2 cellular contexts compared by ENCODE assay signal in the genomic region with DNA sequence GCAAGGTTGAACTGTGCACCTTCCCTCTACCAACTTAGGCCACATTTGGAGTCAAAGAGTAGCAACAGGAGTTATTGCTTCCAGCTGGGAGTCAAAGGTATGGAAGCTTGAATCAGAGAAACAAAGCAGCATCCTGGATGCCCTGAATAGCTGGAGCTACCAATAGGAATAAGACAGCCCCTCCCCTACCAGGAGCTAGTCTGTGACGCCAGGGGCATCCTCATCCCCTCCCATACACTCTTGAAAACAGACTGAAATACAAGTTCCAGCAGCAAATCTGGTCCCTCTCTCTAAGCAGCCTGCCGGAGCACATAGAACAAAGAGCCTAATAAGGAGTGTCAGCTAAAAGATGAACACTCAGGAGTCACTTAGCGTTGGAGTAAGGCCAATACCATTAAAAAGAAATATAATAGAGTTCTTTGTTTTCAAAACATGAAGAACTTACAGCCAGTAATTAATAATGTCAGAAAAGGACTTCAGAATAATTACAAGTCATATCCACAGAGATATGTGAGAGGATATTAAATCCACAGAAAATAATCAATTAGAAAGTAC.
TF ChIP-seq lines count a peak whose summit lies in the region.

No MANE protein-coding gene starts in this region.

TF ChIP-seq in IMR-90, 13 proteins besides CTCF, POLR2A, EP300 and RAD21:
- TF ChIP-seq RCOR1 (IDR thresholded peaks at IDR 0.05; ENCODE audit: insufficient replicate concordance, low read length) (no peak), BHLHE40 (IDR thresholded peaks at IDR 0.05; ENCODE audit: low read depth, low read length) (no peak), RFX5 (IDR thresholded peaks at IDR 0.05; ENCODE audit: low read depth, low read length) (no peak), CEBPB (IDR thresholded peaks at IDR 0.05; ENCODE audit: low read depth, low read length) (no peak)
- TF ChIP-seq, protein P1, sequence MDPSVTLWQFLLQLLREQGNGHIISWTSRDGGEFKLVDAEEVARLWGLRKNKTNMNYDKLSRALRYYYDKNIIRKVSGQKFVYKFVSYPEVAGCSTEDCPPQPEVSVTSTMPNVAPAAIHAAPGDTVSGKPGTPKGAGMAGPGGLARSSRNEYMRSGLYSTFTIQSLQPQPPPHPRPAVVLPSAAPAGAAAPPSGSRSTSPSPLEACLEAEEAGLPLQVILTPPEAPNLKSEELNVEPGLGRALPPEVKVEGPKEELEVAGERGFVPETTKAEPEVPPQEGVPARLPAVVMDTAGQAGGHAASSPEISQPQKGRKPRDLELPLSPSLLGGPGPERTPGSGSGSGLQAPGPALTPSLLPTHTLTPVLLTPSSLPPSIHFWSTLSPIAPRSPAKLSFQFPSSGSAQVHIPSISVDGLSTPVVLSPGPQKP (IDR thresholded peaks at IDR 0.05; ENCODE audit: borderline replicate concordance, low read depth, low read length) = no peak

TF ChIP-seq in H1, 55 proteins besides CTCF, POLR2A, EP300 and RAD21:
- TF ChIP-seq HDAC2 (IDR thresholded peaks at IDR 0.05; ENCODE audit: borderline replicate concordance in 1 of 2, low read depth in 2 of 2, low read length in 2 of 2) (no peak), MAFK (IDR thresholded peaks at IDR 0.05; ENCODE audit: low read depth, low read length) (no peak), YY1 (IDR thresholded peaks at IDR 0.05; ENCODE audit: low read depth, low read length) (no peak), RXRA (IDR thresholded peaks at IDR 0.05; ENCODE audit: insufficient read depth, low read depth, low read length) (no peak), POU5F1 (IDR thresholded peaks at IDR 0.05; ENCODE audit: low read depth, low read length) (no peak), SIRT6 (IDR thresholded peaks at IDR 0.05; ENCODE audit: low read length) (no peak)
